ENCODE assay signal across 1 cellular context in the genomic region with DNA sequence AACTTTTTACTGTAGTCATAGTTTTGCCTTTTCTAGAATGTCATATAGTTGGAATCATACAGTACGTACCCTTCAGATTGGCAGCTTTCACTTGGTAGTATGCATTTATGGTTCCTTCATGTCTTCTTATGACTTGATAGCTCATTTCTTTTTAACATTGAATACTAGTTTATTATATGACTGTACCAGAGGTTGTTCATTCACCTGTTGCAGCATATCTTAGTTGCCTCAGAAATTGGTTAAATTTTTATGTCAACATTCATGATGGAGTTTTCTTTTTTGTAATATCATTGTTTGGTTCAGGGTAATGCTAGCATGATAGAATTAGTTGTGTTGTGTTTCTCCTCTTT.
TF ChIP-seq lines count a peak whose summit lies in the region.

No MANE protein-coding gene starts in this region.

TF ChIP-seq in GM23338, 12 proteins besides CTCF, POLR2A, EP300 and RAD21 (continued from another document):
- TF ChIP-seq ZNF462 (CRISPR knock-in tag; IDR thresholded peaks at IDR 0.05) (no peak), CREB1 (CRISPR knock-in tag; IDR thresholded peaks at IDR 0.05; ENCODE audit: low read depth) (no peak), STAT1 (IDR thresholded peaks at IDR 0.05; ENCODE audit: unreplicated experiment) (no peak), NANOG (IDR thresholded peaks at IDR 0.05; ENCODE audit: borderline replicate concordance) (no peak), ZNF331 (CRISPR knock-in tag; IDR thresholded peaks at IDR 0.05; ENCODE audit: low read depth) (no peak), ZNF114 (CRISPR knock-in tag; IDR thresholded peaks at IDR 0.05) (no peak), ETS1 (IDR thresholded peaks at IDR 0.05) (no peak)
- TF ChIP-seq, protein P1, sequence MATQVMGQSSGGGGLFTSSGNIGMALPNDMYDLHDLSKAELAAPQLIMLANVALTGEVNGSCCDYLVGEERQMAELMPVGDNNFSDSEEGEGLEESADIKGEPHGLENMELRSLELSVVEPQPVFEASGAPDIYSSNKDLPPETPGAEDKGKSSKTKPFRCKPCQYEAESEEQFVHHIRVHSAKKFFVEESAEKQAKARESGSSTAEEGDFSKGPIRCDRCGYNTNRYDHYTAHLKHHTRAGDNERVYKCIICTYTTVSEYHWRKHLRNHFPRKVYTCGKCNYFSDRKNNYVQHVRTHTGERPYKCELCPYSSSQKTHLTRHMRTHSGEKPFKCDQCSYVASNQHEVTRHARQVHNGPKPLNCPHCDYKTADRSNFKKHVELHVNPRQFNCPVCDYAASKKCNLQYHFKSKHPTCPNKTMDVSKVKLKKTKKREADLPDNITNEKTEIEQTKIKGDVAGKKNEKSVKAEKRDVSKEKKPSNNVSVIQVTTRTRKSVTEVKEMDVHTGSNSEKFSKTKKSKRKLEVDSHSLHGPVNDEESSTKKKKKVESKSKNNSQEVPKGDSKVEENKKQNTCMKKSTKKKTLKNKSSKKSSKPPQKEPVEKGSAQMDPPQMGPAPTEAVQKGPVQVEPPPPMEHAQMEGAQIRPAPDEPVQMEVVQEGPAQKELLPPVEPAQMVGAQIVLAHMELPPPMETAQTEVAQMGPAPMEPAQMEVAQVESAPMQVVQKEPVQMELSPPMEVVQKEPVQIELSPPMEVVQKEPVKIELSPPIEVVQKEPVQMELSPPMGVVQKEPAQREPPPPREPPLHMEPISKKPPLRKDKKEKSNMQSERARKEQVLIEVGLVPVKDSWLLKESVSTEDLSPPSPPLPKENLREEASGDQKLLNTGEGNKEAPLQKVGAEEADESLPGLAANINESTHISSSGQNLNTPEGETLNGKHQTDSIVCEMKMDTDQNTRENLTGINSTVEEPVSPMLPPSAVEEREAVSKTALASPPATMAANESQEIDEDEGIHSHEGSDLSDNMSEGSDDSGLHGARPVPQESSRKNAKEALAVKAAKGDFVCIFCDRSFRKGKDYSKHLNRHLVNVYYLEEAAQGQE (IDR thresholded peaks at IDR 0.05; ENCODE audit: unreplicated experiment), result no peak
